1 cellular context compared by ENCODE assay signal in genomic region chr6:4491501-4492260, GRCh38.
TF ChIP-seq lines count a peak whose summit lies in the region.

No MANE protein-coding gene starts in this region.

TF ChIP-seq in HepG2, 621 proteins besides CTCF, POLR2A, EP300 and RAD21 (continued from another document):
- TF ChIP-seq, protein P1, sequence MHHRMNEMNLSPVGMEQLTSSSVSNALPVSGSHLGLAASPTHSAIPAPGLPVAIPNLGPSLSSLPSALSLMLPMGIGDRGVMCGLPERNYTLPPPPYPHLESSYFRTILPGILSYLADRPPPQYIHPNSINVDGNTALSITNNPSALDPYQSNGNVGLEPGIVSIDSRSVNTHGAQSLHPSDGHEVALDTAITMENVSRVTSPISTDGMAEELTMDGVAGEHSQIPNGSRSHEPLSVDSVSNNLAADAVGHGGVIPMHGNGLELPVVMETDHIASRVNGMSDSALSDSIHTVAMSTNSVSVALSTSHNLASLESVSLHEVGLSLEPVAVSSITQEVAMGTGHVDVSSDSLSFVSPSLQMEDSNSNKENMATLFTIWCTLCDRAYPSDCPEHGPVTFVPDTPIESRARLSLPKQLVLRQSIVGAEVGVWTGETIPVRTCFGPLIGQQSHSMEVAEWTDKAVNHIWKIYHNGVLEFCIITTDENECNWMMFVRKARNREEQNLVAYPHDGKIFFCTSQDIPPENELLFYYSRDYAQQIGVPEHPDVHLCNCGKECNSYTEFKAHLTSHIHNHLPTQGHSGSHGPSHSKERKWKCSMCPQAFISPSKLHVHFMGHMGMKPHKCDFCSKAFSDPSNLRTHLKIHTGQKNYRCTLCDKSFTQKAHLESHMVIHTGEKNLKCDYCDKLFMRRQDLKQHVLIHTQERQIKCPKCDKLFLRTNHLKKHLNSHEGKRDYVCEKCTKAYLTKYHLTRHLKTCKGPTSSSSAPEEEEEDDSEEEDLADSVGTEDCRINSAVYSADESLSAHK (CRISPR knock-in tag; IDR thresholded peaks at IDR 0.05; ENCODE audit: borderline replicate concordance), result no peak
- TF ChIP-seq ZNF577 (CRISPR knock-in tag; IDR thresholded peaks at IDR 0.05; ENCODE audit: borderline replicate concordance, low read depth), result no peak
- TF ChIP-seq SETDB1 (CRISPR knock-in tag; IDR thresholded peaks at IDR 0.05; ENCODE audit: borderline replicate concordance), result no peak
- TF ChIP-seq ZNF740 (CRISPR knock-in tag; IDR thresholded peaks at IDR 0.05), result no peak
- TF ChIP-seq WIZ (CRISPR knock-in tag; IDR thresholded peaks at IDR 0.05), result no peak
- no peak for TF ChIP-seq ZNF557 (CRISPR knock-in tag; IDR thresholded peaks at IDR 0.05)
- no peak for TF ChIP-seq MTA1 (CRISPR knock-in tag; IDR thresholded peaks at IDR 0.05; ENCODE audit: borderline replicate concordance)
- no peak for TF ChIP-seq TEAD3 (CRISPR knock-in tag; optimal IDR thresholded peaks at IDR 0.05; ENCODE audit: borderline replicate concordance)
- TF ChIP-seq RCOR2 (CRISPR knock-in tag; IDR thresholded peaks at IDR 0.05), result no peak
- no peak for TF ChIP-seq TCF7 (IDR thresholded peaks at IDR 0.05; ENCODE audit: low read depth)
